15 cellular contexts compared by ENCODE assay signal in the genomic region with DNA sequence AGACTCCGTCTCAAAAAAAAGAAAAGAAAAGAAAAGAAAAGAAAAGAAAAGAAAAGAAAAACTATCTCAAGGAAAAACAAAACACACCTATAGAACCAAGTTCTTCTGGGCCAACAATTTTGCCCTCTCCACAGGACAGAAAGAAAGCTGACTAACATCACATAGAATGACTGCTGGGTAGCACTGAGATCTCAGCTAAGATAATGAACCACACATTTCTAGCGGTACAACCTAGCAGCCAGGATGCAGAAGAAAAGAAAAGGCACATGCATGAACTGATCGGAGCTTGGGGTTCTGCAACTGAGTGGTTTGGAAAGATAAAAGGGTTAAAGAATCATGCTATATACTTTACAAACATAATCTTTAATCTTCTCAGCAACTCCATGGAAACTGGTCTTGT. TPM values are rescaled to one million over a fixed set of nuclear protein-coding genes. Genes with fewer than 3 reads are reported as not detected.
DNase-seq lines count a peak whose midpoint lies in the region; ATAC-seq, FAIRE-seq and TF ChIP-seq lines count a peak whose summit lies in the region.
"Had no signal": no experiment of that assay in that cellular context is flagged by ENCODE, and none has a peak within 500 bp of the region (broad histone marks: within the 10 kb centered on the region; RNA-seq: fewer than 3 reads in every experiment).

No MANE protein-coding gene starts in this region.

- H3K9me3 ChIP-seq in astrocyte (ENCODE audit: insufficient read depth, low read depth, low read length), result no peaks in the 10 kb centered on the region
- no peaks in the 10 kb centered on the region for H3K9me3 ChIP-seq in neural progenitor cell (ENCODE audit: low read depth)
- H3K9me3 ChIP-seq: gastroesophageal sphincter, SJSA1 had no signal

- H3K27ac Mint-ChIP-seq in astrocyte (ENCODE audit: unreplicated experiment), result no peak overlapping the region
- peak overlapping the region; percentile 51 for H3K27ac Mint-ChIP-seq in neural progenitor cell

- H4K20me1 ChIP-seq in astrocyte (ENCODE audit: insufficient read depth, low read length), result peaks cover 83% of the 10 kb centered on the region
- peaks cover 64% of the 10 kb centered on the region for H4K20me1 ChIP-seq in neural progenitor cell (ENCODE audit: low read depth)

- no peak for TF ChIP-seq POLR2A in GM12891 (IDR thresholded peaks at IDR 0.05; ENCODE audit: low read depth, low read length)

- peaks cover 58% of the 10 kb centered on the region for H3K4me1 Mint-ChIP-seq in activated T-cell treated with anti-CD3 and anti-CD28 coated beads, Interleukin-2, amount 50 U/mL, for 4 hours (ENCODE audit: low read depth)
- H3K4me1 Mint-ChIP-seq in astrocyte (ENCODE audit: low read depth, unreplicated experiment), result peaks cover 14% of the 10 kb centered on the region
- peaks cover 9% of the 10 kb centered on the region for H3K4me1 Mint-ChIP-seq in neural progenitor cell

- H3K79me2 ChIP-seq in astrocyte (ENCODE audit: insufficient read depth, low read length), result peaks cover 86% of the 10 kb centered on the region
- H3K79me2 ChIP-seq in neural progenitor cell (ENCODE audit: low read depth), result peaks cover 98% of the 10 kb centered on the region

- no peaks in the 10 kb centered on the region for H3F3A ChIP-seq in neural progenitor cell (ENCODE audit: low read depth)

- H3K27me3 ChIP-seq in astrocyte (ENCODE audit: insufficient read depth, low read length), result no peaks in the 10 kb centered on the region
- H3K27me3 ChIP-seq in neural progenitor cell, result no peaks in the 10 kb centered on the region
- H3K27me3 ChIP-seq: gastroesophageal sphincter, SJSA1 had no signal

- FAIRE-seq in astrocyte (lab: Jason Lieb, UNC), result peak; percentile 50
- no peak for FAIRE-seq in GM12891 (lab: Jason Lieb, UNC)
- FAIRE-seq: H54 had no signal

- H3K9ac ChIP-seq in astrocyte (ENCODE audit: low read length), result no peak overlapping the region
- no peak overlapping the region for H3K9ac ChIP-seq in neural progenitor cell

- DNase-seq in activated T-cell treated with anti-CD3 and anti-CD28 coated beads, Interleukin-2, amount 50 U/mL, for 4 hours, result no peak
- no peak for DNase-seq in activated T-cell treated with anti-CD3 and anti-CD28 coated beads, Interleukin-2, amount 50 U/mL, for 1 hour
- peak; percentile 11 for DNase-seq in KG1 (lab: John Stamatoyannopoulos, UW)
- DNase-seq in astrocyte (ENCODE audit: low read depth), result peak; percentile 41
- DNase-seq in neural progenitor cell (ENCODE audit: low spot score), result no peak
- DNase-seq in GM12891 (ENCODE audit: insufficient read length, low spot score), result no peak
- no peak for DNase-seq in kidney glomerular epithelial cell (lab: John Stamatoyannopoulos, UW)
- DNase-seq: NCI-H1436 treated with DMSO at 0.1 percent for 48 hours, NCI-H446 had no signal

- peak; percentile 58 to 79 for ATAC-seq in activated T-cell treated with anti-CD3 and anti-CD28 coated beads, Interleukin-2, amount 50 U/mL, for 4 hours
- no peak for ATAC-seq in HG03571 (IDR thresholded peaks at IDR 0.05; ENCODE audit: unreplicated experiment)
- ATAC-seq: gastroesophageal sphincter had no signal

- H3K4me2 ChIP-seq in astrocyte (ENCODE audit: low read length) (peak overlapping the region; percentile 55), neural progenitor cell (no peak overlapping the region)

- H3K36me3 Mint-ChIP-seq in activated T-cell treated with anti-CD3 and anti-CD28 coated beads, Interleukin-2, amount 50 U/mL, for 4 hours (ENCODE audit: insufficient read depth), result peaks cover 4% of the 10 kb centered on the region
- H3K36me3 Mint-ChIP-seq in astrocyte (ENCODE audit: low read depth, unreplicated experiment) (peaks cover 2% of the 10 kb centered on the region), neural progenitor cell (peaks cover 7% of the 10 kb centered on the region)
- H3K36me3 Mint-ChIP-seq: IgD-negative memory B cell had no signal

- no peaks in the 10 kb centered on the region for H3K36me3 ChIP-seq in astrocyte (ENCODE audit: insufficient read depth, low read length)
- H3K36me3 ChIP-seq in neural progenitor cell, result no peaks in the 10 kb centered on the region

- H3K4me3 ChIP-seq in astrocyte (ENCODE audit: insufficient read depth, low read depth, low read length) (no peak overlapping the region), neural progenitor cell (no peak overlapping the region)
- H3K4me3 ChIP-seq: gastroesophageal sphincter, SJSA1, skin epidermis had no signal

- H3K4me1 ChIP-seq in astrocyte (ENCODE audit: insufficient read depth, low read length), result peaks cover 5% of the 10 kb centered on the region
- H3K4me1 ChIP-seq in neural progenitor cell, result peaks cover 5% of the 10 kb centered on the region

- H3K27me3 Mint-ChIP-seq in activated T-cell treated with anti-CD3 and anti-CD28 coated beads, Interleukin-2, amount 50 U/mL, for 4 hours (ENCODE audit: low read depth), result no peaks in the 10 kb centered on the region
- H3K27me3 Mint-ChIP-seq in astrocyte (ENCODE audit: low read depth, unreplicated experiment), result no peaks in the 10 kb centered on the region
- H3K27me3 Mint-ChIP-seq in neural progenitor cell (ENCODE audit: insufficient read depth, low read depth), result no peaks in the 10 kb centered on the region
- H3K27me3 Mint-ChIP-seq: IgD-negative memory B cell had no signal

- no peak overlapping the region for H3K4me3 Mint-ChIP-seq in activated T-cell treated with anti-CD3 and anti-CD28 coated beads, Interleukin-2, amount 50 U/mL, for 4 hours
- no peak overlapping the region for H3K4me3 Mint-ChIP-seq in astrocyte (ENCODE audit: unreplicated experiment)
- H3K4me3 Mint-ChIP-seq in neural progenitor cell, result no peak overlapping the region
- H3K4me3 Mint-ChIP-seq: IgD-negative memory B cell had no signal

- peak overlapping the region; percentile 12 for H3K27ac ChIP-seq in astrocyte (ENCODE audit: low read depth, low read length)
- no peak overlapping the region for H3K27ac ChIP-seq in neural progenitor cell
- H3K27ac ChIP-seq: gastroesophageal sphincter, SJSA1, skin epidermis had no signal

- H3K9me3 Mint-ChIP-seq in activated T-cell treated with anti-CD3 and anti-CD28 coated beads, Interleukin-2, amount 50 U/mL, for 4 hours, result no peaks in the 10 kb centered on the region
- H3K9me3 Mint-ChIP-seq in astrocyte (ENCODE audit: unreplicated experiment), result peaks cover 1% of the 10 kb centered on the region
- H3K9me3 Mint-ChIP-seq in neural progenitor cell, result no peaks in the 10 kb centered on the region
- H3K9me3 Mint-ChIP-seq: IgD-negative memory B cell had no signal

- TF ChIP-seq CTCF in astrocyte (IDR thresholded peaks at IDR 0.05; ENCODE audit: insufficient read depth, low read depth, low read length), result no peak
- TF ChIP-seq CTCF in neural progenitor cell (IDR thresholded peaks at IDR 0.05), result no peak

- H2AFZ ChIP-seq in astrocyte (ENCODE audit: low read depth, low read length) (no peak overlapping the region), neural progenitor cell (replicated peaks) (no peak overlapping the region)

TF ChIP-seq in GM12891, 5 proteins besides CTCF, POLR2A, EP300 and RAD21:
- TF ChIP-seq POU2F2 (IDR thresholded peaks at IDR 0.05; ENCODE audit: low read depth, low read length) (no peak), SPI1 (IDR thresholded peaks at IDR 0.05; ENCODE audit: low read depth, low read length) (no peak), POLR2AphosphoS5 (IDR thresholded peaks at IDR 0.05; ENCODE audit: low read depth, low read length) (no peak), TAF1 (IDR thresholded peaks at IDR 0.05; ENCODE audit: low read depth, low read length) (no peak), PAX5 (IDR thresholded peaks at IDR 0.05; ENCODE audit: insufficient read depth, low read length, severe bottlenecking) (no peak)

RNA-seq across cellular contexts. Expression of gene TMED10, which starts 19.5 kb away (rescaled TPM):
- 100 to 1,000 TPM; 184 to 196 (median 195) TPM for total RNA-seq in activated T-cell treated with anti-CD3 and anti-CD28 coated beads, Interleukin-2, amount 50 U/mL, for 4 hours
- total RNA-seq in astrocyte, result 331 and 359 TPM in 2 replicates
- total RNA-seq in neural progenitor cell (ENCODE audit: low replicate concordance), result 176 and 220 TPM in 2 replicates
- polyA plus RNA-seq in GM12891 (2012; ENCODE audit: low read depth, missing spikeins), result 90.2 TPM

RNA-seq across cellular contexts. Expression of gene NEK9, which starts 30.1 kb away (rescaled TPM):
- 10 to 100 TPM; 48.5 to 51.2 (median 50.4) TPM for total RNA-seq in activated T-cell treated with anti-CD3 and anti-CD28 coated beads, Interleukin-2, amount 50 U/mL, for 4 hours
- total RNA-seq in astrocyte (45.2 and 56.3 TPM in 2 replicates), neural progenitor cell (ENCODE audit: low replicate concordance) (25.9 and 28.3 TPM in 2 replicates)
- polyA plus RNA-seq in GM12891 (2012; ENCODE audit: low read depth, missing spikeins), result 39.9 TPM

Comparison
In these comparisons a context has a peak if more than half of its experiments do, and no peak if none do; other contexts are left out.
1. DNase-seq: peak in KG1 (single experiment) and astrocyte (single experiment); none in activated T-cell treated with anti-CD3 and anti-CD28 coated beads, Interleukin-2, amount 50 U/mL, for 4 hours (single experiment), activated T-cell treated with anti-CD3 and anti-CD28 coated beads, Interleukin-2, amount 50 U/mL, for 1 hour (single experiment), neural progenitor cell (single experiment), GM12891 (single experiment) and kidney glomerular epithelial cell (single experiment).